ENCODE assay signal across 22 cellular contexts in genomic region chr12:86744547-86745212, GRCh38.
"Had no signal": no experiment of that assay in that cellular context is flagged by ENCODE, and none has a peak within 500 bp of the region (broad histone marks: within the 10 kb centered on the region; RNA-seq: fewer than 3 reads in every experiment).

No MANE protein-coding gene starts in this region.

- ATAC-seq: Panc1, PC-3, SK-N-SH treated with all-trans-retinoic acid at 6 μM for 48 hours had no signal

- H3K27ac ChIP-seq: HL-60, RWPE1, SJCRH30 had no signal

- H3K4me1 ChIP-seq: SJCRH30 had no signal

- DNase-seq: KBM-7, MV-4-11, NCI-H1048, NCI-H1105 treated with DMSO at 0.1 percent for 48 hours, NCI-H1417 treated with DMSO at 0.1 percent for 48 hours, NCI-H146, NCI-H2029 treated with DMSO at 0.1 percent for 48 hours, NCI-H2171, NCI-H226, NCI-H446, NCI-H510A, NCI-H524 treated with DMSO at 0.1 percent for 48 hours, NCI-H69, NCI-H774, PC-3, SHP77 treated with DMSO at 0.1 percent for 48 hours, SJCRH30 had no signal

- H3K4me3 ChIP-seq: SJCRH30 had no signal

- H3K9me3 ChIP-seq: SJCRH30 had no signal

- FAIRE-seq: HTR-8/SVneo had no signal

- H3K36me3 ChIP-seq: SJCRH30 had no signal
